Comparison of ENCODE assay signal across 1 cellular context in the genomic region with DNA sequence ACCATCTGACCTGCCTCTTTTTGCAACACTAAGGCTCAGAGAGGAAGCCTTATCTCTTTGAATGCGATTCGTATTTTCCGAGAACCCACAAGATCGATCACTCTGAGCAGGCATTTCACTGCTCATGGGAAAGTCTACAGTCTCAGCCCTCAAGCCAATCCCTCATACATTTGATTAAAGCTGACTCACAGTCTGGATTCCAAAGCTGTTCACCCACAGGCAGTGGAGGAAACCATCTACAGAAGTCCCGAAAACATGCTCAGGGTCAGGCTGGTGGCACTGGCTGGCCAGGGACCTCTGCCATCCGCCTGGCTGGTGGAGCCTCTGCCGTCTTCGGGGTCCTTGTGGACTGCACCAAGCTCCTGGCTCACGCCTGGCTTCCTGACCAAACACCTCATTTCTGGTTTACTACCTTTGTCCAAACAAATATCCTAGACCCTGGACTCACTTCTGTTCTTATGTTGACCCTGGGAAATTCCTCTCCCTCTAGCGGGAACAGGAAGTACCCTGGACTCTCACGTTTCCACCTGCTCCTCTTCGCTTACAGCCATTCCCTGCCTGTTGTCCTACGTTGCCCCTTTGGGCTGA.
A peak's percentile ranks its signal among the peaks of the same experiment; 100 is the strongest.
TF ChIP-seq lines count a peak whose summit lies in the region.

No MANE protein-coding gene starts in this region.

TF ChIP-seq in HepG2, 621 proteins besides CTCF, POLR2A, EP300 and RAD21 (continued from another document and continues in another):
- no peak for TF ChIP-seq YEATS4 (CRISPR knock-in tag; IDR thresholded peaks at IDR 0.05; ENCODE audit: borderline replicate concordance)
- TF ChIP-seq, protein P1, sequence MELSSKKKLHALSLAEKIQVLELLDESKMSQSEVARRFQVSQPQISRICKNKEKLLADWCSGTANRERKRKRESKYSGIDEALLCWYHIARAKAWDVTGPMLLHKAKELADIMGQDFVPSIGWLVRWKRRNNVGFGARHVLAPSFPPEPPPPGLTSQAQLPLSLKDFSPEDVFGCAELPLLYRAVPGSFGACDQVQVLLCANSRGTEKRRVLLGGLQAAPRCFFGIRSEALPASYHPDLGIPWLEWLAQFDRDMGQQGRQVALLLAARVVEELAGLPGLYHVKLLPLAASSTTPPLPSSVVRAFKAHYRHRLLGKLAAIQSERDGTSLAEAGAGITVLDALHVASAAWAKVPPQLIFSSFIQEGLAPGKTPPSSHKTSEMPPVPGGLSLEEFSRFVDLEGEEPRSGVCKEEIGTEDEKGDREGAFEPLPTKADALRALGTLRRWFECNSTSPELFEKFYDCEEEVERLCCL (CRISPR knock-in tag; IDR thresholded peaks at IDR 0.05; ENCODE audit: borderline replicate concordance), result 0 out of 2 replicates have a peak, but pooled peaks have one; percentile 35
- TF ChIP-seq ZNF891 (CRISPR knock-in tag; IDR thresholded peaks at IDR 0.05), result no peak
- TF ChIP-seq, protein P2, sequence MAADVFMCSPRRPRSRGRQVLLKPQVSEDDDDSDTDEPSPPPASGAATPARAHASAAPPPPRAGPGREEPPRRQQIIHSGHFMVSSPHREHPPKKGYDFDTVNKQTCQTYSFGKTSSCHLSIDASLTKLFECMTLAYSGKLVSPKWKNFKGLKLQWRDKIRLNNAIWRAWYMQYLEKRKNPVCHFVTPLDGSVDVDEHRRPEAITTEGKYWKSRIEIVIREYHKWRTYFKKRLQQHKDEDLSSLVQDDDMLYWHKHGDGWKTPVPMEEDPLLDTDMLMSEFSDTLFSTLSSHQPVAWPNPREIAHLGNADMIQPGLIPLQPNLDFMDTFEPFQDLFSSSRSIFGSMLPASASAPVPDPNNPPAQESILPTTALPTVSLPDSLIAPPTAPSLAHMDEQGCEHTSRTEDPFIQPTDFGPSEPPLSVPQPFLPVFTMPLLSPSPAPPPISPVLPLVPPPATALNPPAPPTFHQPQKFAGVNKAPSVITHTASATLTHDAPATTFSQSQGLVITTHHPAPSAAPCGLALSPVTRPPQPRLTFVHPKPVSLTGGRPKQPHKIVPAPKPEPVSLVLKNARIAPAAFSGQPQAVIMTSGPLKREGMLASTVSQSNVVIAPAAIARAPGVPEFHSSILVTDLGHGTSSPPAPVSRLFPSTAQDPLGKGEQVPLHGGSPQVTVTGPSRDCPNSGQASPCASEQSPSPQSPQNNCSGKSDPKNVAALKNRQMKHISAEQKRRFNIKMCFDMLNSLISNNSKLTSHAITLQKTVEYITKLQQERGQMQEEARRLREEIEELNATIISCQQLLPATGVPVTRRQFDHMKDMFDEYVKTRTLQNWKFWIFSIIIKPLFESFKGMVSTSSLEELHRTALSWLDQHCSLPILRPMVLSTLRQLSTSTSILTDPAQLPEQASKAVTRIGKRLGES (CRISPR knock-in tag; IDR thresholded peaks at IDR 0.05; ENCODE audit: borderline replicate concordance), result no peak
- TF ChIP-seq MEIS1 (CRISPR knock-in tag; IDR thresholded peaks at IDR 0.05; ENCODE audit: borderline replicate concordance), result 0 out of 2 replicates have a peak, but pooled peaks have one; percentile 26
- TF ChIP-seq, protein P3, sequence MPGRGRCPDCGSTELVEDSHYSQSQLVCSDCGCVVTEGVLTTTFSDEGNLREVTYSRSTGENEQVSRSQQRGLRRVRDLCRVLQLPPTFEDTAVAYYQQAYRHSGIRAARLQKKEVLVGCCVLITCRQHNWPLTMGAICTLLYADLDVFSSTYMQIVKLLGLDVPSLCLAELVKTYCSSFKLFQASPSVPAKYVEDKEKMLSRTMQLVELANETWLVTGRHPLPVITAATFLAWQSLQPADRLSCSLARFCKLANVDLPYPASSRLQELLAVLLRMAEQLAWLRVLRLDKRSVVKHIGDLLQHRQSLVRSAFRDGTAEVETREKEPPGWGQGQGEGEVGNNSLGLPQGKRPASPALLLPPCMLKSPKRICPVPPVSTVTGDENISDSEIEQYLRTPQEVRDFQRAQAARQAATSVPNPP (CRISPR knock-in tag; IDR thresholded peaks at IDR 0.05), result no peak
- no peak for TF ChIP-seq SAFB2 (CRISPR knock-in tag; IDR thresholded peaks at IDR 0.05; ENCODE audit: borderline replicate concordance, low read depth)
- no peak for TF ChIP-seq ZNF552 (CRISPR knock-in tag; IDR thresholded peaks at IDR 0.05; ENCODE audit: borderline replicate concordance)
- TF ChIP-seq, protein P4, sequence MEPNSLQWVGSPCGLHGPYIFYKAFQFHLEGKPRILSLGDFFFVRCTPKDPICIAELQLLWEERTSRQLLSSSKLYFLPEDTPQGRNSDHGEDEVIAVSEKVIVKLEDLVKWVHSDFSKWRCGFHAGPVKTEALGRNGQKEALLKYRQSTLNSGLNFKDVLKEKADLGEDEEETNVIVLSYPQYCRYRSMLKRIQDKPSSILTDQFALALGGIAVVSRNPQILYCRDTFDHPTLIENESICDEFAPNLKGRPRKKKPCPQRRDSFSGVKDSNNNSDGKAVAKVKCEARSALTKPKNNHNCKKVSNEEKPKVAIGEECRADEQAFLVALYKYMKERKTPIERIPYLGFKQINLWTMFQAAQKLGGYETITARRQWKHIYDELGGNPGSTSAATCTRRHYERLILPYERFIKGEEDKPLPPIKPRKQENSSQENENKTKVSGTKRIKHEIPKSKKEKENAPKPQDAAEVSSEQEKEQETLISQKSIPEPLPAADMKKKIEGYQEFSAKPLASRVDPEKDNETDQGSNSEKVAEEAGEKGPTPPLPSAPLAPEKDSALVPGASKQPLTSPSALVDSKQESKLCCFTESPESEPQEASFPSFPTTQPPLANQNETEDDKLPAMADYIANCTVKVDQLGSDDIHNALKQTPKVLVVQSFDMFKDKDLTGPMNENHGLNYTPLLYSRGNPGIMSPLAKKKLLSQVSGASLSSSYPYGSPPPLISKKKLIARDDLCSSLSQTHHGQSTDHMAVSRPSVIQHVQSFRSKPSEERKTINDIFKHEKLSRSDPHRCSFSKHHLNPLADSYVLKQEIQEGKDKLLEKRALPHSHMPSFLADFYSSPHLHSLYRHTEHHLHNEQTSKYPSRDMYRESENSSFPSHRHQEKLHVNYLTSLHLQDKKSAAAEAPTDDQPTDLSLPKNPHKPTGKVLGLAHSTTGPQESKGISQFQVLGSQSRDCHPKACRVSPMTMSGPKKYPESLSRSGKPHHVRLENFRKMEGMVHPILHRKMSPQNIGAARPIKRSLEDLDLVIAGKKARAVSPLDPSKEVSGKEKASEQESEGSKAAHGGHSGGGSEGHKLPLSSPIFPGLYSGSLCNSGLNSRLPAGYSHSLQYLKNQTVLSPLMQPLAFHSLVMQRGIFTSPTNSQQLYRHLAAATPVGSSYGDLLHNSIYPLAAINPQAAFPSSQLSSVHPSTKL (CRISPR knock-in tag; IDR thresholded peaks at IDR 0.05), result peak; percentile 68
- TF ChIP-seq, protein P5, sequence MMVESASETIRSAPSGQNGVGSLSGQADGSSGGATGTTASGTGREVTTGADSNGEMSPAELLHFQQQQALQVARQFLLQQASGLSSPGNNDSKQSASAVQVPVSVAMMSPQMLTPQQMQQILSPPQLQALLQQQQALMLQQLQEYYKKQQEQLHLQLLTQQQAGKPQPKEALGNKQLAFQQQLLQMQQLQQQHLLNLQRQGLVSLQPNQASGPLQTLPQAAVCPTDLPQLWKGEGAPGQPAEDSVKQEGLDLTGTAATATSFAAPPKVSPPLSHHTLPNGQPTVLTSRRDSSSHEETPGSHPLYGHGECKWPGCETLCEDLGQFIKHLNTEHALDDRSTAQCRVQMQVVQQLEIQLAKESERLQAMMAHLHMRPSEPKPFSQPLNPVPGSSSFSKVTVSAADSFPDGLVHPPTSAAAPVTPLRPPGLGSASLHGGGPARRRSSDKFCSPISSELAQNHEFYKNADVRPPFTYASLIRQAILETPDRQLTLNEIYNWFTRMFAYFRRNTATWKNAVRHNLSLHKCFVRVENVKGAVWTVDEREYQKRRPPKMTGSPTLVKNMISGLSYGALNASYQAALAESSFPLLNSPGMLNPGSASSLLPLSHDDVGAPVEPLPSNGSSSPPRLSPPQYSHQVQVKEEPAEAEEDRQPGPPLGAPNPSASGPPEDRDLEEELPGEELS (CRISPR knock-in tag; IDR thresholded peaks at IDR 0.05), result peak; percentile 70
- TF ChIP-seq PAX8 (CRISPR knock-in tag; IDR thresholded peaks at IDR 0.05; ENCODE audit: borderline replicate concordance), result no peak
- TF ChIP-seq, protein P6, sequence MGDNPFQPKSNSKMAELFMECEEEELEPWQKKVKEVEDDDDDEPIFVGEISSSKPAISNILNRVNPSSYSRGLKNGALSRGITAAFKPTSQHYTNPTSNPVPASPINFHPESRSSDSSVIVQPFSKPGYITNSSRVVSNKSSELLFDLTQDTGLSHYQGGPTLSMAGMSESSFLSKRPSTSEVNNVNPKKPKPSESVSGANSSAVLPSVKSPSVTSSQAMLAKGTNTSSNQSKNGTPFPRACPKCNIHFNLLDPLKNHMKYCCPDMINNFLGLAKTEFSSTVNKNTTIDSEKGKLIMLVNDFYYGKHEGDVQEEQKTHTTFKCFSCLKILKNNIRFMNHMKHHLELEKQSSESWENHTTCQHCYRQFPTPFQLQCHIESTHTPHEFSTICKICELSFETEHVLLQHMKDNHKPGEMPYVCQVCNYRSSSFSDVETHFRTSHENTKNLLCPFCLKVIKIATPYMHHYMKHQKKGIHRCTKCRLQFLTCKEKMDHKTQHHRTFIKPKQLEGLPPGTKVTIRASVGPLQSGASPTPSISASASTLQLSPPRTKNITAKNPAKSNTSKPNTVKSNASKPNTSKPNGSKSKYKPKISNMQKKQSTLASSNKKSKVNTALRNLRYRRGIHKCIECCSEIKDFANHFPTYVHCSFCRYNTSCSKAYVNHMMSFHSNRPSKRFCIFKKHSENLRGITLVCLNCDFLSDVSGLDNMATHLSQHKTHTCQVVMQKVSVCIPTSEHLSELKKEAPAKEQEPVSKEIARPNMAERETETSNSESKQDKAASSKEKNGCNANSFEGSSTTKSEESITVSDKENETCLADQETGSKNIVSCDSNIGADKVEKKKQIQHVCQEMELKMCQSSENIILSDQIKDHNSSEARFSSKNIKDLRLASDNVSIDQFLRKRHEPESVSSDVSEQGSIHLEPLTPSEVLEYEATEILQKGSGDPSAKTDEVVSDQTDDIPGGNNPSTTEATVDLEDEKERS (CRISPR knock-in tag; IDR thresholded peaks at IDR 0.05), result peak; percentile 61; the same call in 1 of the 2 replicates
- peak; percentile 72 for TF ChIP-seq RARA (CRISPR knock-in tag; IDR thresholded peaks at IDR 0.05)
- TF ChIP-seq ZMAT3 (CRISPR knock-in tag; conservative IDR thresholded peaks at IDR 0.05), result no peak
- no peak for TF ChIP-seq HNRNPUL1 (IDR thresholded peaks at IDR 0.05; ENCODE audit: low read depth, low read length)
- TF ChIP-seq ZNF232 (CRISPR knock-in tag; IDR thresholded peaks at IDR 0.05; ENCODE audit: borderline replicate concordance), result no peak
- no peak for TF ChIP-seq PAWR (CRISPR knock-in tag; IDR thresholded peaks at IDR 0.05; ENCODE audit: borderline replicate concordance)
- TF ChIP-seq ERF (CRISPR knock-in tag; IDR thresholded peaks at IDR 0.05), result no peak
- TF ChIP-seq, protein P7, sequence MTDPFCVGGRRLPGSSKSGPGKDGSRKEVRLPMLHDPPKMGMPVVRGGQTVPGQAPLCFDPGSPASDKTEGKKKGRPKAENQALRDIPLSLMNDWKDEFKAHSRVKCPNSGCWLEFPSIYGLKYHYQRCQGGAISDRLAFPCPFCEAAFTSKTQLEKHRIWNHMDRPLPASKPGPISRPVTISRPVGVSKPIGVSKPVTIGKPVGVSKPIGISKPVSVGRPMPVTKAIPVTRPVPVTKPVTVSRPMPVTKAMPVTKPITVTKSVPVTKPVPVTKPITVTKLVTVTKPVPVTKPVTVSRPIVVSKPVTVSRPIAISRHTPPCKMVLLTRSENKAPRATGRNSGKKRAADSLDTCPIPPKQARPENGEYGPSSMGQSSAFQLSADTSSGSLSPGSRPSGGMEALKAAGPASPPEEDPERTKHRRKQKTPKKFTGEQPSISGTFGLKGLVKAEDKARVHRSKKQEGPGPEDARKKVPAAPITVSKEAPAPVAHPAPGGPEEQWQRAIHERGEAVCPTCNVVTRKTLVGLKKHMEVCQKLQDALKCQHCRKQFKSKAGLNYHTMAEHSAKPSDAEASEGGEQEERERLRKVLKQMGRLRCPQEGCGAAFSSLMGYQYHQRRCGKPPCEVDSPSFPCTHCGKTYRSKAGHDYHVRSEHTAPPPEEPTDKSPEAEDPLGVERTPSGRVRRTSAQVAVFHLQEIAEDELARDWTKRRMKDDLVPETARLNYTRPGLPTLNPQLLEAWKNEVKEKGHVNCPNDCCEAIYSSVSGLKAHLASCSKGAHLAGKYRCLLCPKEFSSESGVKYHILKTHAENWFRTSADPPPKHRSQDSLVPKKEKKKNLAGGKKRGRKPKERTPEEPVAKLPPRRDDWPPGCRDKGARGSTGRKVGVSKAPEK (CRISPR knock-in tag; IDR thresholded peaks at IDR 0.05; ENCODE audit: borderline replicate concordance), result no peak
- no peak for TF ChIP-seq MEIS2 (CRISPR knock-in tag; IDR thresholded peaks at IDR 0.05)
- peak; percentile 45; the same call in 1 of the 2 replicates for TF ChIP-seq ZMYM4 (CRISPR knock-in tag; IDR thresholded peaks at IDR 0.05)
- no peak for TF ChIP-seq ZNF484 (CRISPR knock-in tag; IDR thresholded peaks at IDR 0.05; ENCODE audit: borderline replicate concordance, low read depth)
- TF ChIP-seq ZSCAN21 (CRISPR knock-in tag; IDR thresholded peaks at IDR 0.05; ENCODE audit: borderline replicate concordance), result no peak
- no peak for TF ChIP-seq TSC22D2 (CRISPR knock-in tag; IDR thresholded peaks at IDR 0.05; ENCODE audit: borderline replicate concordance)
- 0 out of 2 replicates have a peak, but pooled peaks have one; percentile 50 for TF ChIP-seq POLR2G (IDR thresholded peaks at IDR 0.05; ENCODE audit: low read depth, low read length)
- no peak for TF ChIP-seq NFATC3 (CRISPR knock-in tag; IDR thresholded peaks at IDR 0.05)
- 0 out of 2 replicates have a peak, but pooled peaks have one; percentile 11 for TF ChIP-seq NCOA2 (CRISPR knock-in tag; IDR thresholded peaks at IDR 0.05)
- no peak for TF ChIP-seq NFKB2 (CRISPR knock-in tag; IDR thresholded peaks at IDR 0.05; ENCODE audit: borderline replicate concordance)
- TF ChIP-seq, protein P8, sequence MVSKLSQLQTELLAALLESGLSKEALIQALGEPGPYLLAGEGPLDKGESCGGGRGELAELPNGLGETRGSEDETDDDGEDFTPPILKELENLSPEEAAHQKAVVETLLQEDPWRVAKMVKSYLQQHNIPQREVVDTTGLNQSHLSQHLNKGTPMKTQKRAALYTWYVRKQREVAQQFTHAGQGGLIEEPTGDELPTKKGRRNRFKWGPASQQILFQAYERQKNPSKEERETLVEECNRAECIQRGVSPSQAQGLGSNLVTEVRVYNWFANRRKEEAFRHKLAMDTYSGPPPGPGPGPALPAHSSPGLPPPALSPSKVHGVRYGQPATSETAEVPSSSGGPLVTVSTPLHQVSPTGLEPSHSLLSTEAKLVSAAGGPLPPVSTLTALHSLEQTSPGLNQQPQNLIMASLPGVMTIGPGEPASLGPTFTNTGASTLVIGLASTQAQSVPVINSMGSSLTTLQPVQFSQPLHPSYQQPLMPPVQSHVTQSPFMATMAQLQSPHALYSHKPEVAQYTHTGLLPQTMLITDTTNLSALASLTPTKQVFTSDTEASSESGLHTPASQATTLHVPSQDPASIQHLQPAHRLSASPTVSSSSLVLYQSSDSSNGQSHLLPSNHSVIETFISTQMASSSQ (IDR thresholded peaks at IDR 0.05; ENCODE audit: low read depth), result no peak
- TF ChIP-seq, protein P8 (CRISPR knock-in tag; IDR thresholded peaks at IDR 0.05; ENCODE audit: borderline replicate concordance), result no peak
- no peak for TF ChIP-seq ZNF34 (CRISPR knock-in tag; IDR thresholded peaks at IDR 0.05; ENCODE audit: borderline replicate concordance)
